8 cellular contexts compared by ENCODE assay signal in genomic region chr22:50250249-50250554, GRCh38. TPM values are rescaled to one million over a fixed set of nuclear protein-coding genes. Genes with fewer than 3 reads are reported as not detected.
DNase-seq lines count a peak whose midpoint lies in the region; ATAC-seq and TF ChIP-seq lines count a peak whose summit lies in the region.

No MANE protein-coding gene starts in this region.

- no peaks in the 10 kb centered on the region for H4K20me1 ChIP-seq in KMS-11 (ENCODE audit: insufficient read depth)

- CTCF ChIA-PET in BJ (lab: Yijun Ruan, JAX), result interaction anchor here (0.9 to 5.6 kb wide), 12 partner anchors 8 to 370 kb away, joined by 3 to 50 read pairs (median 12); partner anchors contain the start of genes DENND6B, MAPK12 and SCO2

- no peak overlapping the region for H3K27ac Mint-ChIP-seq in nephron

- no peaks in the 10 kb centered on the region for H3K9me3 Mint-ChIP-seq in nephron

- H3K36me3 ChIP-seq in BJ (ENCODE audit: control insufficient read depth, insufficient read depth, low read length) (peaks cover 23% of the 10 kb centered on the region), KMS-11 (ENCODE audit: insufficient read depth) (no peaks in the 10 kb centered on the region), colonic mucosa (no peaks in the 10 kb centered on the region)

- intact Hi-C loops in colonic mucosa (cut with DNase I), result loop anchor here (5.0 to 10.0 kb wide), 2 partner anchors 92 to 255 kb away; partner anchors contain the start of genes LMF2, NCAPH2 and PPP6R2

- H3K79me2 ChIP-seq in KMS-11 (ENCODE audit: insufficient read depth, low read depth), result no peaks in the 10 kb centered on the region

- H3K9ac ChIP-seq in KMS-11 (peak overlapping the region; percentile 44; the same call in 1 of the 2 replicates), colonic mucosa (ENCODE audit: low read depth in 2 of 2, low read length in 2 of 2) (peak overlapping the region; percentile 89 to 91)

- no peak overlapping the region for H2AFZ ChIP-seq in KMS-11 (ENCODE audit: low read depth)

- no peak for ATAC-seq in GM19351 (IDR thresholded peaks at IDR 0.05; ENCODE audit: unreplicated experiment)

- H3K4me1 Mint-ChIP-seq in nephron, result no peaks in the 10 kb centered on the region

- TF ChIP-seq CTCF in BJ (IDR thresholded peaks at IDR 0.05; ENCODE audit: insufficient read depth, low read depth, low read length), result no peak
- no peak for TF ChIP-seq CTCF in KMS-11 (conservative IDR thresholded peaks at IDR 0.05; ENCODE audit: low read depth, low read length)
- no peak for TF ChIP-seq CTCF in colonic mucosa (IDR thresholded peaks at IDR 0.05)
- TF ChIP-seq CTCF in nephron (IDR thresholded peaks at IDR 0.05; ENCODE audit: unreplicated experiment in 3 of 3), result no peak

- H3K9me3 ChIP-seq in colonic mucosa, result no peaks in the 10 kb centered on the region

- peak overlapping the region; percentile 75 to 77 (median 75) for H3K4me3 Mint-ChIP-seq in nephron

- no peaks in the 10 kb centered on the region for H3K4me1 ChIP-seq in KMS-11 (ENCODE audit: low read depth, poor library complexity, severe bottlenecking)
- H3K4me1 ChIP-seq in colonic mucosa, result peaks cover 28% of the 10 kb centered on the region

- POLR2A ChIA-PET in BJ (lab: Charles Lee), result no interaction called here

- H3K4me2 ChIP-seq in KMS-11, result peak overlapping the region; percentile 42; the same call in 1 of the 2 replicates

- no peak for DNase-seq in BJ (ENCODE audit: low read depth)
- DNase-seq in colonic mucosa, result no peak
- DNase-seq in activated CD4-positive, CD25-positive, alpha-beta regulatory T cell treated with anti-CD3 and anti-CD28 coated beads, Interleukin-2, amount 50 U/mL, for 72 hours, result no peak
- no peak for DNase-seq in CD1c-positive myeloid dendritic cell (ENCODE audit: extremely low spot score)
- no peak for DNase-seq in anterior cingulate cortex (lab: John Stamatoyannopoulos, UW)

- no peak overlapping the region for H3K27ac ChIP-seq in KMS-11
- no peak overlapping the region for H3K27ac ChIP-seq in colonic mucosa

- H3K36me3 Mint-ChIP-seq in nephron (ENCODE audit: low read depth), result no peaks in the 10 kb centered on the region

- H3K27me3 ChIP-seq in BJ (ENCODE audit: control insufficient read depth, insufficient read depth, low read length) (no peaks in the 10 kb centered on the region), KMS-11 (ENCODE audit: insufficient read depth, low read depth) (no peaks in the 10 kb centered on the region), colonic mucosa (no peaks in the 10 kb centered on the region)

- H3K4me3 ChIP-seq in BJ (ENCODE audit: low read depth, low read length) (peak overlapping the region; percentile 65), KMS-11 (IDR thresholded peaks at IDR 0.05; ENCODE audit: insufficient read depth, low read depth, low read length) (no peak overlapping the region), colonic mucosa (peak overlapping the region; percentile 90)

- no peaks in the 10 kb centered on the region for H3K27me3 Mint-ChIP-seq in nephron (ENCODE audit: low read depth)

RNA-seq across cellular contexts. Expression of gene HDAC10, which starts 0.9 kb away (rescaled TPM):
- 8.8 and 18.2 TPM in 2 replicates for polyA plus RNA-seq in BJ (2011; rRNA removed)
- 9.6 and 9.9 TPM in 2 replicates for polyA minus RNA-seq in BJ (2011; rRNA and poly(A)+ RNA removed)
- total RNA-seq in colonic mucosa, result 10 to 100 TPM; 40.5 to 59.1 TPM

RNA-seq across cellular contexts. Expression of gene TUBGCP6, which starts 5.4 kb away (rescaled TPM):
- polyA plus RNA-seq in BJ (2011; rRNA removed), result 9.4 and 17.5 TPM in 2 replicates
- 9.0 and 11.5 TPM in 2 replicates for polyA minus RNA-seq in BJ (2011; rRNA and poly(A)+ RNA removed)
- total RNA-seq in colonic mucosa, result 10 to 100 TPM; 19.2 to 33.4 TPM

RNA-seq across cellular contexts. Expression of gene MAPK12, which starts 11.3 kb away (rescaled TPM):
- 36.6 and 51.4 TPM in 2 replicates for polyA plus RNA-seq in BJ (2011; rRNA removed)
- 33.0 and 51.2 TPM in 2 replicates for polyA minus RNA-seq in BJ (2011; rRNA and poly(A)+ RNA removed)
- total RNA-seq in colonic mucosa, result 1 to 10 TPM; 2.0 to 2.6 TPM

RNA-seq across cellular contexts. Expression of gene MAPK11, which starts 20.0 kb away (rescaled TPM):
- polyA plus RNA-seq in BJ (2011; rRNA removed), result 11.2 and 19.6 TPM in 2 replicates
- polyA minus RNA-seq in BJ (2011; rRNA and poly(A)+ RNA removed), result 13.7 and 18.9 TPM in 2 replicates
- 1 to 10 TPM; 1.3 to 1.9 TPM for total RNA-seq in colonic mucosa

RNA-seq across cellular contexts. Expression of gene SELENOO, which starts 49.4 kb away (rescaled TPM):
- polyA plus RNA-seq in BJ (2011; rRNA removed), result 8.0 and 16.7 TPM in 2 replicates
- 5.9 and 6.0 TPM in 2 replicates for polyA minus RNA-seq in BJ (2011; rRNA and poly(A)+ RNA removed)
- 10 to 100 TPM; 29.1 to 36.9 TPM for total RNA-seq in colonic mucosa
